23 cellular contexts compared by ENCODE assay signal in genomic region chr2:241503776-241504392, GRCh38. TPM values are rescaled to one million over a fixed set of nuclear protein-coding genes. Genes with fewer than 3 reads are reported as not detected.
DNase-seq lines count a peak whose midpoint lies in the region; ATAC-seq, FAIRE-seq and TF ChIP-seq lines count a peak whose summit lies in the region.
"Had no signal": no experiment of that assay in that cellular context is flagged by ENCODE, and none has a peak within 500 bp of the region (broad histone marks: within the 10 kb centered on the region; RNA-seq: fewer than 3 reads in every experiment).

No MANE protein-coding gene starts in this region.

- H2BK20ac ChIP-seq in H1 (ENCODE audit: low read length) = no peak overlapping the region

- H3K4me3 Mint-ChIP-seq in stimulated activated naive B cell treated with anti-CD40 and anti-IgM and Interleukin-4, amounts not matched to agents 10 μg/mL and 1 μg/mL and 100 μg/mL, for 72 hours = no peak overlapping the region
- H3K4me3 Mint-ChIP-seq: CD4-positive, alpha-beta T cell; GM23338 had no signal

- peaks cover 13 to 27% of the 10 kb centered on the region in 2 donors for H3K4me1 Mint-ChIP-seq in stimulated activated naive B cell treated with anti-CD40 and anti-IgM and Interleukin-4, amounts not matched to agents 10 μg/mL and 1 μg/mL and 100 μg/mL, for 72 hours

- 96% methylated on average over 12 of the region's 12 CpGs; no CpG with 5 or more reads in 1 of the 2 experiments for WGBS in H1 (ENCODE audit: extremely low coverage in 1 of 2, insufficient coverage in 1 of 2, insufficient read length in 1 of 2, insufficient replicate concordance in 2 of 2, low coverage in 1 of 2, low lambda C conversion rate in 2 of 2, missing lambda C conversion rate in 1 of 2), 2 experiments

- POLR2A ChIA-PET in H1 (lab: Charles Lee; ENCODE audit: partially characterized antibody) = interaction anchor here (1.2 to 10.2 kb wide), 2 partner anchors 11 to 198 kb away, joined by 3 to 104 read pairs; partner anchors contain the start of gene ING5

- H3K27me3 ChIP-seq in left ventricle myocardium inferior (ENCODE audit: low read depth) (no peaks in the 10 kb centered on the region), H1 (replicated peaks in 1 of 4; ENCODE audit: control insufficient read depth in 3 of 4, extremely low read depth in 1 of 4, insufficient read depth in 3 of 4, low read length in 3 of 4) (0 out of 7 replicates have a peak, but pooled peaks cover 0 to under 1% (median under 1%) of the 10 kb centered on the region in 4 experiments), osteoblast (ENCODE audit: insufficient read depth, low read length) (no peaks in the 10 kb centered on the region), ascending aorta (no peaks in the 10 kb centered on the region)
- H3K27me3 ChIP-seq: BLaER1 treated with 17β-estradiol and CSF1 and Interleukin-3, amounts not matched to agents 10 nM and 100 nM; SJCRH30 had no signal

- no peak overlapping the region for H4K5ac ChIP-seq in H1 (ENCODE audit: insufficient read length, low read depth, low read length)

- H2BK120ac ChIP-seq in H1 (replicated peaks; ENCODE audit: low read depth, low read length) = no peak overlapping the region

- in situ Hi-C loops in G401 (cut with HindIII; ENCODE audit: low sequenced_read_pairs) = no loop called here

- H3K23ac ChIP-seq in H1 (ENCODE audit: insufficient read length) = no peak overlapping the region

- no peak overlapping the region for H3K14ac ChIP-seq in H1 (ENCODE audit: insufficient read length)

- no peak for TF ChIP-seq RAD21 in H1 (IDR thresholded peaks at IDR 0.05 in 1 of 2, conservative IDR thresholded peaks at IDR 0.05 in 1 of 2; ENCODE audit: low read depth in 2 of 2, low read length in 2 of 2)

- H3K36me3 ChIP-seq in left ventricle myocardium inferior (peaks cover 20% of the 10 kb centered on the region), H1 (ENCODE audit: control insufficient read depth in 2 of 4, insufficient read depth in 4 of 4, low read length in 3 of 4) (peaks cover 0 to 16% (median 5%) of the 10 kb centered on the region in 4 experiments; a peak in 7 of 8 replicates), osteoblast (ENCODE audit: insufficient read depth, low read length) (no peaks in the 10 kb centered on the region), ascending aorta (peaks cover 18 to 22% of the 10 kb centered on the region in 2 donors)

- H3K4me2 ChIP-seq in H1 (ENCODE audit: insufficient read depth in 1 of 2, low read depth in 2 of 2, low read length in 2 of 2) (no peak overlapping the region), osteoblast (ENCODE audit: insufficient read depth, low read length) (no peak overlapping the region)
- H3K4me2 ChIP-seq: BLaER1 treated with 17β-estradiol and CSF1 and Interleukin-3, amounts not matched to agents 10 nM and 100 nM; GM23338 had no signal

- H2BK12ac ChIP-seq in H1 (ENCODE audit: low read depth, low read length) = no peak overlapping the region

- H2BK15ac ChIP-seq in H1 (ENCODE audit: low read length) = no peak overlapping the region

- no peak for TF ChIP-seq EP300 in H1 (IDR thresholded peaks at IDR 0.05; ENCODE audit: borderline replicate concordance in 1 of 2, low read depth in 2 of 2, low read length in 2 of 2)

- peak overlapping the region; percentile 5; the same call in 1 of the 2 replicates for H2BK5ac ChIP-seq in H1 (ENCODE audit: low read depth, low read length)

- intact Hi-C loops in Right ventricle myocardium inferior (cut with DNase I) (no loop called here), left ventricle myocardium inferior (cut with micrococcal nuclease) (no loop called here), ascending aorta (cut with DNase I) (loop anchor here (10.0 kb wide), 2 partner anchors 181 to 939 kb away; partner anchors contain the start of genes DTYMK, DUSP28 and RNPEPL1)

- no peak for FAIRE-seq in H1 (lab: Jason Lieb, UNC)
- FAIRE-seq: D721Med, GM12878, RCC 7860 had no signal

- TF ChIP-seq POLR2A in H1 (IDR thresholded peaks at IDR 0.05; ENCODE audit: control extremely low read depth in 1 of 2, low read depth in 2 of 2, low read length in 2 of 2) = no peak

- no peak overlapping the region for H4K8ac ChIP-seq in H1 (ENCODE audit: extremely low read depth, insufficient read depth, low read length)

- no peaks in the 10 kb centered on the region for H3K9me3 ChIP-seq in left ventricle myocardium inferior (replicated peaks)
- no peaks in the 10 kb centered on the region for H3K9me3 ChIP-seq in H1 (ENCODE audit: insufficient read depth in 2 of 2, low read depth in 1 of 2, low read length in 1 of 2)
- no peaks in the 10 kb centered on the region for H3K9me3 ChIP-seq in osteoblast (ENCODE audit: low read depth, low read length)
- no peaks in the 10 kb centered on the region for H3K9me3 ChIP-seq in ascending aorta
- H3K9me3 ChIP-seq: BLaER1 treated with 17β-estradiol and CSF1 and Interleukin-3, amounts not matched to agents 10 nM and 100 nM; SJCRH30 had no signal

- H3K27ac ChIP-seq in left ventricle myocardium inferior (replicated peaks) (no peak overlapping the region), H1 (ENCODE audit: low read depth, low read length) (no peak overlapping the region), osteoblast (ENCODE audit: low read depth, low read length) (no peak overlapping the region), ascending aorta (no peak overlapping the region)
- H3K27ac ChIP-seq: BLaER1 treated with 17β-estradiol and CSF1 and Interleukin-3, amounts not matched to agents 10 nM and 100 nM; SJCRH30 had no signal

- H4K91ac ChIP-seq in H1 (replicated peaks; ENCODE audit: insufficient read length, low read length) = no peak overlapping the region

- no peak overlapping the region for H3K4ac ChIP-seq in H1 (replicated peaks; ENCODE audit: insufficient read length, low read depth, low read length)

- DNase-seq in Right ventricle myocardium inferior (ENCODE audit: missing footprints) = peak; percentile 41
- DNase-seq in left ventricle myocardium inferior = no peak
- DNase-seq in H1 (ENCODE audit: low read depth in 1 of 2, low spot score in 2 of 2) = no peak
- DNase-seq in osteoblast (ENCODE audit: insufficient read length, low spot score, missing footprints) = peak; percentile 67
- DNase-seq in stimulated activated naive B cell treated with anti-CD40 and anti-IgM and Interleukin-4, amounts not matched to agents 10 μg/mL and 1 μg/mL and 100 μg/mL, for 72 hours = no peak
- DNase-seq in ascending aorta (ENCODE audit: low spot score in 2 of 2) = no peak
- no peak for DNase-seq in GM10266 (ENCODE audit: extremely low spot score)
- DNase-seq in G401 (ENCODE audit: low spot score) = no peak
- DNase-seq: CD4-positive, alpha-beta T cell; HCEC 1CT; Karpas-422; NCI-H1092 treated with DMSO at 0.1 percent for 48 hours; NCI-H1436; NCI-H1930; NCI-H2107; NCI-H524; NCI-H748 treated with DMSO at 0.1 percent for 48 hours; SJCRH30 had no signal

- H3K79me2 ChIP-seq in H1 (ENCODE audit: control insufficient read depth in 1 of 2, insufficient read depth in 2 of 2, low read length in 2 of 2) = peaks cover 14 to 54% of the 10 kb centered on the region in 2 experiments
- peaks cover 83% of the 10 kb centered on the region for H3K79me2 ChIP-seq in osteoblast (ENCODE audit: insufficient read depth, low read length)

- H4K20me1 ChIP-seq in H1 (replicated peaks in 1 of 2; ENCODE audit: control insufficient read depth in 1 of 2, insufficient read depth in 2 of 2, low read length in 2 of 2) (peaks cover 13 to 43% of the 10 kb centered on the region in 2 experiments), osteoblast (ENCODE audit: insufficient read depth, low read length) (peaks cover 45% of the 10 kb centered on the region)

- no peak overlapping the region for H3K4me3 ChIP-seq in left ventricle myocardium inferior
- no peak overlapping the region for H3K4me3 ChIP-seq in H1 (ENCODE audit: extremely low read depth in 1 of 4, insufficient read depth in 2 of 4, low read depth in 3 of 4, low read length in 4 of 4)
- H3K4me3 ChIP-seq in osteoblast (ENCODE audit: insufficient read depth, low read length) = no peak overlapping the region
- H3K4me3 ChIP-seq in ascending aorta = no peak overlapping the region
- H3K4me3 ChIP-seq: BLaER1 treated with 17β-estradiol and CSF1 and Interleukin-3, amounts not matched to agents 10 nM and 100 nM; GM12878; GM23338; SJCRH30 had no signal

- H3K79me1 ChIP-seq in H1 (ENCODE audit: low read depth, low read length) = peaks cover 23% of the 10 kb centered on the region

- H3K9me3 Mint-ChIP-seq in stimulated activated naive B cell treated with anti-CD40 and anti-IgM and Interleukin-4, amounts not matched to agents 10 μg/mL and 1 μg/mL and 100 μg/mL, for 72 hours = no peaks in the 10 kb centered on the region
- H3K9me3 Mint-ChIP-seq: CD4-positive, alpha-beta T cell; GM23338 had no signal

- peaks cover 12% of the 10 kb centered on the region for H3K23me2 ChIP-seq in H1 (ENCODE audit: low read depth, low read length)

- TF ChIP-seq CTCF in left ventricle myocardium inferior (IDR thresholded peaks at IDR 0.05; ENCODE audit: borderline replicate concordance) (no peak), H1 (IDR thresholded peaks at IDR 0.05; ENCODE audit: control extremely low read depth in 1 of 3, insufficient read depth in 1 of 3, low read depth in 1 of 3, low read length in 3 of 3) (no peak), osteoblast (IDR thresholded peaks at IDR 0.05; ENCODE audit: extremely low read depth, low read depth, low read length) (no peak), ascending aorta (IDR thresholded peaks at IDR 0.05) (no peak), GM10266 (IDR thresholded peaks at IDR 0.05; ENCODE audit: control insufficient read depth, insufficient read depth, low read depth, missing control alignments) (no peak)

- no peaks in the 10 kb centered on the region for H3K27me3 Mint-ChIP-seq in stimulated activated naive B cell treated with anti-CD40 and anti-IgM and Interleukin-4, amounts not matched to agents 10 μg/mL and 1 μg/mL and 100 μg/mL, for 72 hours
- H3K27me3 Mint-ChIP-seq: CD4-positive, alpha-beta T cell had no signal

- H3K4me1 ChIP-seq in left ventricle myocardium inferior (peaks cover 36% of the 10 kb centered on the region), H1 (replicated peaks in 1 of 4; ENCODE audit: control insufficient read depth in 3 of 4, insufficient read depth in 4 of 4, low read length in 3 of 4) (peaks cover 0 to 9% (median 7%) of the 10 kb centered on the region in 4 experiments; a peak in 6 of 7 replicates), osteoblast (ENCODE audit: insufficient read depth, low read length) (peaks cover 9% of the 10 kb centered on the region), ascending aorta (peaks cover 6 to 18% of the 10 kb centered on the region in 2 donors)

- H3K9ac ChIP-seq in H1 (replicated peaks in 1 of 4; ENCODE audit: extremely low read depth in 1 of 4, low read depth in 3 of 4, low read length in 3 of 4) = no peak overlapping the region

- no peak for ATAC-seq in Right ventricle myocardium inferior
- ATAC-seq in stimulated activated naive B cell treated with anti-CD40 and anti-IgM and Interleukin-4, amounts not matched to agents 10 μg/mL and 1 μg/mL and 100 μg/mL, for 72 hours (replicated peaks) = no peak
- ATAC-seq: GM12878, GM23338 had no signal

- H3K27ac Mint-ChIP-seq in stimulated activated naive B cell treated with anti-CD40 and anti-IgM and Interleukin-4, amounts not matched to agents 10 μg/mL and 1 μg/mL and 100 μg/mL, for 72 hours = peak overlapping the region; percentile 25
- H3K27ac Mint-ChIP-seq: CD4-positive, alpha-beta T cell; GM23338 had no signal

- H3K36me3 Mint-ChIP-seq in stimulated activated naive B cell treated with anti-CD40 and anti-IgM and Interleukin-4, amounts not matched to agents 10 μg/mL and 1 μg/mL and 100 μg/mL, for 72 hours = peaks cover 15 to 25% of the 10 kb centered on the region in 2 donors

- H3K56ac ChIP-seq in H1 (replicated peaks; ENCODE audit: insufficient read length, low read depth, low read length) = no peak overlapping the region

- CTCF ChIA-PET in H1 (lab: Charles Lee; ENCODE audit: partially characterized antibody) = interaction anchor here (0.7 to 1.5 kb wide), 5 partner anchors 12 to 375 kb away, joined by 3 to 5 read pairs (median 4); no protein-coding TSS in a partner anchor

- H2AFZ ChIP-seq in H1 (ENCODE audit: low read length) (no peak overlapping the region), osteoblast (ENCODE audit: low read length) (no peak overlapping the region)
- H2AFZ ChIP-seq: GM23338 had no signal

- no peak overlapping the region for H3K18ac ChIP-seq in H1 (ENCODE audit: extremely low read depth, low read length)

- H2AK5ac ChIP-seq in H1 (ENCODE audit: low read depth, low read length) = no peak overlapping the region

RNA-seq across cellular contexts. Expression of gene STK25, which starts 4.5 kb away (rescaled TPM):
- total RNA-seq in Right ventricle myocardium inferior (97.4 TPM), left ventricle myocardium inferior (89.1 TPM), osteoblast (189 and 227 TPM in 2 replicates), ascending aorta (259 TPM)
- 159 and 162 TPM in 2 replicates for total RNA-seq in H1 (2021; fragmentation: NEBNext Ultra II Directional; extraction: Animal tissue kit (Norgen Biotek cat#: 25700))
- 546 and 743 TPM in 2 replicates for polyA plus RNA-seq in H1 (2011; rRNA removed)
- polyA plus RNA-seq in H1 (2011; cell fraction: cytosol; rRNA removed) = 422 TPM
- 1,385 TPM for polyA plus RNA-seq in H1 (2011; cell fraction: nucleus; rRNA removed)
- 179 to 242 TPM (median 225 TPM) in 4 replicates for polyA plus RNA-seq in H1 (2012, experiment 1 of 2)
- 236 TPM for polyA plus RNA-seq in H1 (2012, experiment 2 of 2)
- polyA plus RNA-seq in H1 (2013, experiment 1 of 2) = 117 TPM
- polyA plus RNA-seq in H1 (2013, experiment 2 of 2) = 108 TPM
- polyA minus RNA-seq in H1 (2011; rRNA and poly(A)+ RNA removed) = 256 and 338 TPM in 2 replicates
- 108 TPM for polyA minus RNA-seq in H1 (2011; cell fraction: cytosol; rRNA and poly(A)+ RNA removed)
- 190 TPM for polyA minus RNA-seq in H1 (2011; cell fraction: nucleus; rRNA and poly(A)+ RNA removed)
- 299 and 330 TPM in 2 replicates for total RNA-seq in G401 (2014; rRNA removed; shearing (Covaris generic))

RNA-seq across cellular contexts. Expression of gene BOK, which starts 54.7 kb away (rescaled TPM):
- total RNA-seq in Right ventricle myocardium inferior (4.5 TPM), left ventricle myocardium inferior (2.4 TPM), osteoblast (33.3 and 41.3 TPM in 2 replicates), ascending aorta (35.4 TPM)
- 33.7 and 34.7 TPM in 2 replicates for total RNA-seq in H1 (2021; fragmentation: NEBNext Ultra II Directional; extraction: Animal tissue kit (Norgen Biotek cat#: 25700))
- 37.6 and 47.9 TPM in 2 replicates for polyA plus RNA-seq in H1 (2011; rRNA removed)
- polyA plus RNA-seq in H1 (2011; cell fraction: cytosol; rRNA removed) = 33.5 TPM
- 50.2 TPM for polyA plus RNA-seq in H1 (2011; cell fraction: nucleus; rRNA removed)
- 18.3 to 27.4 TPM (median 25.2 TPM) in 4 replicates for polyA plus RNA-seq in H1 (2012, experiment 1 of 2)
- polyA plus RNA-seq in H1 (2012, experiment 2 of 2) = 30.5 TPM
- polyA plus RNA-seq in H1 (2013, experiment 1 of 2) = 25.1 TPM
- 24.1 TPM for polyA plus RNA-seq in H1 (2013, experiment 2 of 2)
- 14.2 and 14.4 TPM in 2 replicates for polyA minus RNA-seq in H1 (2011; rRNA and poly(A)+ RNA removed)
- polyA minus RNA-seq in H1 (2011; cell fraction: cytosol; rRNA and poly(A)+ RNA removed) = 13.2 TPM
- 12.3 TPM for polyA minus RNA-seq in H1 (2011; cell fraction: nucleus; rRNA and poly(A)+ RNA removed)
- 26.9 and 36.3 TPM in 2 replicates for total RNA-seq in G401 (2014; rRNA removed; shearing (Covaris generic))
- total RNA-seq: CD4-positive, alpha-beta T cell had no signal

Comparison
In these comparisons a context has a peak if more than half of its experiments do, and no peak if none do; other contexts are left out.
1. DNase-seq: peak in Right ventricle myocardium inferior (single experiment) and osteoblast (single experiment); none in left ventricle myocardium inferior (single experiment), H1 (0 of 2), stimulated activated naive B cell treated with anti-CD40 and anti-IgM and Interleukin-4, amounts not matched to agents 10 μg/mL and 1 μg/mL and 100 μg/mL, for 72 hours (single experiment), ascending aorta (0 of 2), GM10266 (single experiment) and G401 (single experiment).